In the genomic region with DNA sequence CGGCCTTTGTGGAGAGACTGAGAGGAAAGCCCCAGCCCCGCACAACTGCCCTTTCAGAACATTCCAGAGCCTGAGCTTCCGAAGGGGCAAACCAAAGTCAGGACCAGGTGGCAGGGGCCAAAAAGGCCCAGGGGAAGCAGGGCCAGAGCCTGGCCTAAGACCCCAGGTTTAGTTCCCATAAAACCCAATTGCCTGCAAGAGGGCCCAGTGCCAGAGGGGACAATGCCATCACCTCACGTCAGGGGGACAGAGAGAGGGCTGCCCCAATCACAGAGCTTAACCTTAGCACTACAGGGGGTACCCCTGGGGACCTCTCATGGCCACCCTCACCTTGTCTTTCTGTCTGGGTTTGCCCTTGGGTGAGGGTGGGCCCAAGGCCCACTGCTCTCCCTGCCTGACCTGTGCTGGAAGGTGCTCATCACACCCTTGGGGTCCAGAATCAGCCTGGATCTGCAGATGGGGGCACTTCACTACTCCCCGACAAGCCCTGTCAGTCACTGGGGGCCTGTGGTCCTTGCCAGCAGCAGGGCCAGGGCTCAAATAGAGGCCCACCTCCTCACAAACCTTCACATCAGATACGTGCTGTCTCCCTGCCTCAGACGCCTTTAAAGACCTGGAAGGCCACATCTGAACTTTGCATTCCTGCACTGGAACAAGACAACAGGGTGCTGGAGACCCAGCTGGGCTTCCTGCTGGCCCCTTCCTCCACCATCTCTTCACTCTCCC, we compare ENCODE assay signal across 17 cellular contexts. TPM values are rescaled to one million over a fixed set of nuclear protein-coding genes. Genes with fewer than 3 reads are reported as not detected.
DNase-seq lines count a peak whose midpoint lies in the region; TF ChIP-seq lines count a peak whose summit lies in the region.
"Had no signal": no experiment of that assay in that cellular context is flagged by ENCODE, and none has a peak within 500 bp of the region (broad histone marks: within the 10 kb centered on the region; RNA-seq: fewer than 3 reads in every experiment).

No MANE protein-coding gene starts in this region.

- H3K9me2 ChIP-seq in MM.1S (replicated peaks; ENCODE audit: insufficient read depth, low read length) = no peaks in the 10 kb centered on the region

- H2AFZ ChIP-seq in MM.1S (ENCODE audit: low read length) (no peak overlapping the region), neural progenitor cell (replicated peaks) (no peak overlapping the region)

- H3K9ac ChIP-seq in MM.1S (ENCODE audit: low read length) = no peak overlapping the region
- H3K9ac ChIP-seq in neural progenitor cell = no peak overlapping the region

- no peaks in the 10 kb centered on the region for H3K9me3 Mint-ChIP-seq in activated CD4-positive, alpha-beta T cell treated with anti-CD3 and anti-CD28 coated beads, Interleukin-2, amount 10 ng/mL, durations not matched to agents 24 days and 14 days
- no peaks in the 10 kb centered on the region for H3K9me3 Mint-ChIP-seq in neural progenitor cell
- H3K9me3 Mint-ChIP-seq: activated B cell treated with CpG ODN at 0.5 μM for 24 hours, T-cell had no signal

- H3K27ac ChIP-seq in MM.1S (ENCODE audit: low read length) (peak overlapping the region; percentile 90; the same call in 1 of the 2 replicates), neural progenitor cell (no peak overlapping the region), substantia nigra (ENCODE audit: low read depth, low read length, poor library complexity, severe bottlenecking) (no peak overlapping the region)

- H3K79me2 ChIP-seq in MM.1S (ENCODE audit: low read length) = peaks cover 97% of the 10 kb centered on the region
- H3K79me2 ChIP-seq in neural progenitor cell (ENCODE audit: low read depth) = no peaks in the 10 kb centered on the region

- H3K4me1 Mint-ChIP-seq in activated CD4-positive, alpha-beta T cell treated with anti-CD3 and anti-CD28 coated beads, Interleukin-2, amount 10 ng/mL, durations not matched to agents 24 days and 14 days = peaks cover 17% of the 10 kb centered on the region
- H3K4me1 Mint-ChIP-seq in neural progenitor cell = peaks cover 45% of the 10 kb centered on the region

- no peak for DNase-seq in activated CD4-positive, alpha-beta T cell treated with anti-CD3 and anti-CD28 coated beads, Interleukin-2, amount 10 ng/mL, durations not matched to agents 24 days and 14 days
- no peak for DNase-seq in activated CD4-positive, alpha-beta T cell treated with anti-CD3 and anti-CD28 coated beads for 4 hours
- DNase-seq in MM.1S = no peak
- peak; percentile 48 for DNase-seq in ecto neural progenitor cell (ENCODE audit: low spot score)
- no peak for DNase-seq in neural progenitor cell (ENCODE audit: low spot score)
- DNase-seq in NCI-H187 (lab: John Stamatoyannopoulos, UW) = no peak
- DNase-seq in central memory CD4-positive, alpha-beta T cell = no peak
- no peak for DNase-seq in substantia nigra (lab: John Stamatoyannopoulos, UW)
- DNase-seq: activated B cell treated with CpG ODN at 0.5 μM for 24 hours; activated naive CD4-positive, alpha-beta T cell treated with Interleukin-2 at 50 U/mL for 16 hours; body of pancreas; DMS79; mammary epithelial cell; NCI-H146; NCI-H2227 treated with DMSO at 0.1 percent for 48 hours; stimulated activated naive CD4-positive, alpha-beta T cell treated with Interleukin-2 at 50 U/mL for 16 hours; T-cell had no signal

- H3K36me3 Mint-ChIP-seq in activated CD4-positive, alpha-beta T cell treated with anti-CD3 and anti-CD28 coated beads, Interleukin-2, amount 10 ng/mL, durations not matched to agents 24 days and 14 days (ENCODE audit: low read depth) = peaks cover 16% of the 10 kb centered on the region
- H3K36me3 Mint-ChIP-seq in neural progenitor cell = peaks cover 10% of the 10 kb centered on the region
- H3K36me3 Mint-ChIP-seq: T-cell had no signal

- no peak overlapping the region for H3K4me3 Mint-ChIP-seq in activated CD4-positive, alpha-beta T cell treated with anti-CD3 and anti-CD28 coated beads, Interleukin-2, amount 10 ng/mL, durations not matched to agents 24 days and 14 days
- peak overlapping the region; percentile 16 for H3K4me3 Mint-ChIP-seq in neural progenitor cell
- H3K4me3 Mint-ChIP-seq: activated B cell treated with CpG ODN at 0.5 μM for 24 hours, T-cell had no signal

- no peak overlapping the region for H3K4me3 ChIP-seq in MM.1S (ENCODE audit: low read length)
- H3K4me3 ChIP-seq in neural progenitor cell = peak overlapping the region; percentile 17
- H3K4me3 ChIP-seq: body of pancreas had no signal

- H3K36me3 ChIP-seq in MM.1S (replicated peaks; ENCODE audit: insufficient read depth, low read length) (peaks cover 6% of the 10 kb centered on the region), neural progenitor cell (no peaks in the 10 kb centered on the region)

- H3K4me1 ChIP-seq in MM.1S (ENCODE audit: low read length) (peaks cover 49% of the 10 kb centered on the region), neural progenitor cell (peaks cover 44% of the 10 kb centered on the region)

- no peaks in the 10 kb centered on the region for H3K27me3 Mint-ChIP-seq in activated CD4-positive, alpha-beta T cell treated with anti-CD3 and anti-CD28 coated beads, Interleukin-2, amount 10 ng/mL, durations not matched to agents 24 days and 14 days
- H3K27me3 Mint-ChIP-seq in neural progenitor cell (ENCODE audit: insufficient read depth, low read depth) = peaks cover 15% of the 10 kb centered on the region
- H3K27me3 Mint-ChIP-seq: activated B cell treated with CpG ODN at 0.5 μM for 24 hours, T-cell had no signal

- H3K9me3 ChIP-seq in MM.1S (replicated peaks; ENCODE audit: insufficient read depth, low read length) = no peaks in the 10 kb centered on the region
- H3K9me3 ChIP-seq in neural progenitor cell (ENCODE audit: low read depth) = no peaks in the 10 kb centered on the region
- H3K9me3 ChIP-seq: body of pancreas had no signal

- H3F3A ChIP-seq in MM.1S (ENCODE audit: insufficient read depth, low read length) = peaks cover 53% of the 10 kb centered on the region
- peaks cover 22% of the 10 kb centered on the region for H3F3A ChIP-seq in neural progenitor cell (ENCODE audit: low read depth)

- peak overlapping the region; percentile 75 for H3K27ac Mint-ChIP-seq in activated CD4-positive, alpha-beta T cell treated with anti-CD3 and anti-CD28 coated beads, Interleukin-2, amount 10 ng/mL, durations not matched to agents 24 days and 14 days
- H3K27ac Mint-ChIP-seq in neural progenitor cell = peak overlapping the region; percentile 66
- H3K27ac Mint-ChIP-seq: activated B cell treated with CpG ODN at 0.5 μM for 24 hours, T-cell had no signal

- H3K27me3 ChIP-seq in MM.1S (replicated peaks; ENCODE audit: insufficient read depth, low read length) = no peaks in the 10 kb centered on the region
- H3K27me3 ChIP-seq in neural progenitor cell = peaks cover 18% of the 10 kb centered on the region
- H3K27me3 ChIP-seq: body of pancreas had no signal

- no peak overlapping the region for H3K4me2 ChIP-seq in MM.1S (ENCODE audit: low read depth, low read length)
- H3K4me2 ChIP-seq in neural progenitor cell = peak overlapping the region; percentile 46

- TF ChIP-seq CTCF in MM.1S (IDR thresholded peaks at IDR 0.05; ENCODE audit: low read length) (no peak), neural progenitor cell (IDR thresholded peaks at IDR 0.05) (no peak)

- intact Hi-C loops in activated CD4-positive, alpha-beta T cell treated with anti-CD3 and anti-CD28 coated beads, Interleukin-2, amount 10 ng/mL, durations not matched to agents 24 days and 14 days (cut with micrococcal nuclease) = no loop called here

- H4K20me1 ChIP-seq in MM.1S (ENCODE audit: insufficient read depth, low read length) (no peaks in the 10 kb centered on the region), neural progenitor cell (ENCODE audit: low read depth) (peaks cover 83% of the 10 kb centered on the region)

RNA-seq across cellular contexts. Expression of a gene that starts 3.8 kb away (rescaled TPM):
- total RNA-seq in activated CD4-positive, alpha-beta T cell treated with anti-CD3 and anti-CD28 coated beads, Interleukin-2, amount 10 ng/mL, durations not matched to agents 24 days and 14 days = 14.6 and 16.5 TPM in 2 replicates
- total RNA-seq in neural progenitor cell (ENCODE audit: low replicate concordance) = 9.0 and 22.7 TPM in 2 replicates

RNA-seq across cellular contexts. Expression of a gene that starts 28.2 kb away (rescaled TPM):
- total RNA-seq in activated CD4-positive, alpha-beta T cell treated with anti-CD3 and anti-CD28 coated beads, Interleukin-2, amount 10 ng/mL, durations not matched to agents 24 days and 14 days = 99.0 and 102 TPM in 2 replicates
- total RNA-seq in neural progenitor cell (ENCODE audit: low replicate concordance) = 24.4 and 41.9 TPM in 2 replicates
